ENCODE assay signal across 17 cellular contexts in genomic region chr14:53591816-53592215, GRCh38.
"Had no signal": no experiment of that assay in that cellular context is flagged by ENCODE, and none has a peak within 500 bp of the region (broad histone marks: within the 10 kb centered on the region; RNA-seq: fewer than 3 reads in every experiment).

No MANE protein-coding gene starts in this region.

- H3K27me3 ChIP-seq: esophagus squamous epithelium, gastroesophageal sphincter, left lung, neutrophil, tibial nerve, upper lobe of right lung, vagina had no signal

- H3K36me3 ChIP-seq: esophagus squamous epithelium, gastroesophageal sphincter, left lung, lower lobe of right lung, neutrophil, tibial nerve, upper lobe of right lung, vagina had no signal

- H3K4me1 ChIP-seq: gastroesophageal sphincter, left lung, lower lobe of right lung, psoas muscle, tibial nerve, upper lobe of right lung, vagina had no signal

- H3K9me3 ChIP-seq: esophagus squamous epithelium, gastroesophageal sphincter, lower lobe of right lung, neutrophil, psoas muscle, tibial nerve, upper lobe of right lung, vagina had no signal

- ATAC-seq: effector memory CD8-positive, alpha-beta T cell; gastroesophageal sphincter; left lung; lower lobe of right lung; naive thymus-derived CD8-positive, alpha-beta T cell; psoas muscle; sciatic nerve; upper lobe of right lung had no signal

- DNase-seq: effector memory CD8-positive, alpha-beta T cell; esophagus squamous epithelium; immature natural killer cell; left lung; lower lobe of right lung; naive thymus-derived CD8-positive, alpha-beta T cell; psoas muscle; retina; stimulated activated CD4-positive, alpha-beta T cell treated with anti-CD3 and anti-CD28 coated beads, Interleukin-2, amount 100 ng/mL, for 48 hours; stimulated activated naive CD4-positive, alpha-beta T cell treated with Interleukin-2 at 50 U/mL for 16 hours; upper lobe of right lung had no signal

- H3K4me3 ChIP-seq: esophagus squamous epithelium, gastroesophageal sphincter, left lung, lower lobe of right lung, psoas muscle, skin epidermis, tibial nerve, upper lobe of right lung, vagina had no signal

- H3K27ac ChIP-seq: esophagus squamous epithelium, gastroesophageal sphincter, left lung, lower lobe of right lung, neutrophil, psoas muscle, tibial nerve, upper lobe of right lung, vagina had no signal
